1 cellular context compared by ENCODE assay signal in the genomic region with DNA sequence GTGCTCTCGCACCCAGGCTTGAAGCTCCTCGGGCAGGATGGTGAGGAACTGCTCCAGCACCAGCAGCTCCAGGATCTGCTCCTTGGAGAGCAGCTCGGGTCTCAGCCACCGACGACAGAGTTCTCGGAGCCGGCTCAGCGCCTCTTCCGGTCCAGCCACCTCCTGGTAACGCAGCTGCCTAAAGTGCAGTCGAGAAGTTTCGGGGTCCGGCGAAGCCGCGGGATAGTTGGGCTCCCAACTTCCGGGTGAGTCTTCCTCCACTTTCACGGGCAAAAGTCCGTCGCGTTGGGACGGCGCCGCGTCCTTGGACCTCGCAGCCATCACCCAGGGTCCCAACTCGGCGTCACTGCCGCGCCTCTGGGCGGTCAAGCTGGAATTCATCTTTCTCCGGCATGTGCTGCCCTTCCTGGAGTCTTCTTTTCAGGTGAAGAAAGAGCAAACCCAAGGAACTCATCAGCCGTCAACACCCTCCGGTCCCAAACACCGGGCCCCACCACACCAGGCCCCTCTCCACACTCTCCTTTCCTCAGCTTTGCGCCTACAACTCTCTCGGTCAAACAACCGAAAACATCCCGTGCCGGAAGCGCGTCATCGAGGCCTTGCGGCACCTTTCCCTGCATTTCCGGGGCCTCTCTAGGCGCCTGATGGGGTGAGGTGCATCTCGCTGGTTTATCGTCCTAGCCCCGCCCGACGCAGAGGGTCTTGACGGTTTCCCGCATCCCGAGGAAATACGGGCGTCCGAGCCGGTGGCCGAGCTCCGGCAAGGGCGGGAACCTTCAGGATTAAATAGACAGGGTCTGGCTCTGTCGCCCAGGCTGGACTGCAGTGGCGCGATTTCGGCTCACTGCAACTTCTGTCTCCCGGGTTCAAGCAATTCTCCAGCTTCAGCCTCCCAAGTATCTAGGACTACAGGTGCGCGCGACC.
TF ChIP-seq lines count a peak whose summit lies in the region.

A gene (minus strand): TSS at position 569 of the 924 bp plus-strand sequence. CDS start 188 bp downstream, at position 381.

TF ChIP-seq in K562, 482 proteins besides CTCF, POLR2A, EP300 and RAD21 (continued from another document):
- TF ChIP-seq HNRNPK (IDR thresholded peaks at IDR 0.05; ENCODE audit: low read depth, low read length, poor library complexity, severe bottlenecking) = no peak
- no peak for TF ChIP-seq RFX5 (IDR thresholded peaks at IDR 0.05; ENCODE audit: low read depth, low read length)
- no peak for TF ChIP-seq KLF13 (tag; IDR thresholded peaks at IDR 0.05; ENCODE audit: borderline replicate concordance, low read depth)
- TF ChIP-seq TBL1XR1 (IDR thresholded peaks at IDR 0.05; ENCODE audit: low read length in 2 of 2) = peak; percentile 23 to 68; a peak in 1 of 4 replicates
- no peak for TF ChIP-seq ZNF212 (CRISPR knock-in tag; IDR thresholded peaks at IDR 0.05)
- TF ChIP-seq ZNF133 (CRISPR knock-in tag; IDR thresholded peaks at IDR 0.05) = no peak
- TF ChIP-seq CBX8 (IDR thresholded peaks at IDR 0.05; ENCODE audit: borderline replicate concordance, extremely low read depth, low read depth, low read length, poor library complexity, severe bottlenecking) = no peak
- TF ChIP-seq ZBTB7A (IDR thresholded peaks at IDR 0.05; ENCODE audit: borderline replicate concordance, control insufficient read depth, low read depth, low read length) = peak; percentile 77
- no peak for TF ChIP-seq RBM14 (IDR thresholded peaks at IDR 0.05; ENCODE audit: borderline replicate concordance, insufficient read depth, low read depth, low read length)
- no peak for TF ChIP-seq MAFK (IDR thresholded peaks at IDR 0.05; ENCODE audit: low read length)
- no peak for TF ChIP-seq TSC22D4 (tag; IDR thresholded peaks at IDR 0.05)
- TF ChIP-seq SAP30 (IDR thresholded peaks at IDR 0.05; ENCODE audit: borderline replicate concordance, insufficient read depth, low read depth, low read length, poor library complexity, severe bottlenecking) = peak; percentile 89
- TF ChIP-seq, protein P1, sequence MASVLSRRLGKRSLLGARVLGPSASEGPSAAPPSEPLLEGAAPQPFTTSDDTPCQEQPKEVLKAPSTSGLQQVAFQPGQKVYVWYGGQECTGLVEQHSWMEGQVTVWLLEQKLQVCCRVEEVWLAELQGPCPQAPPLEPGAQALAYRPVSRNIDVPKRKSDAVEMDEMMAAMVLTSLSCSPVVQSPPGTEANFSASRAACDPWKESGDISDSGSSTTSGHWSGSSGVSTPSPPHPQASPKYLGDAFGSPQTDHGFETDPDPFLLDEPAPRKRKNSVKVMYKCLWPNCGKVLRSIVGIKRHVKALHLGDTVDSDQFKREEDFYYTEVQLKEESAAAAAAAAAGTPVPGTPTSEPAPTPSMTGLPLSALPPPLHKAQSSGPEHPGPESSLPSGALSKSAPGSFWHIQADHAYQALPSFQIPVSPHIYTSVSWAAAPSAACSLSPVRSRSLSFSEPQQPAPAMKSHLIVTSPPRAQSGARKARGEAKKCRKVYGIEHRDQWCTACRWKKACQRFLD (CRISPR knock-in tag; IDR thresholded peaks at IDR 0.05) = 0 out of 2 replicates have a peak, but pooled peaks have one; percentile 24
- TF ChIP-seq CEBPG (CRISPR knock-in tag; IDR thresholded peaks at IDR 0.05) = peak; percentile 50; the same call in 1 of the 2 replicates
- 0 out of 4 replicates have a peak, but pooled peaks of 1 of the 2 experiments have one; percentile 24 for TF ChIP-seq CEBPG (tag; conservative IDR thresholded peaks at IDR 0.05 in 1 of 2, IDR thresholded peaks at IDR 0.05 in 1 of 2)
- peak; percentile 96 for TF ChIP-seq C11orf30 (IDR thresholded peaks at IDR 0.05; ENCODE audit: low read depth)
- TF ChIP-seq L3MBTL2 (IDR thresholded peaks at IDR 0.05) = peak; percentile 85
- TF ChIP-seq LEF1 (IDR thresholded peaks at IDR 0.05) = 0 out of 2 replicates have a peak, but pooled peaks have one; percentile 33
- TF ChIP-seq RBM39 (optimal IDR thresholded peaks at IDR 0.05; ENCODE audit: low read depth, low read length) = no peak
- TF ChIP-seq ZNF197 (CRISPR knock-in tag; IDR thresholded peaks at IDR 0.05; ENCODE audit: low read depth) = no peak
- TF ChIP-seq, protein P2, sequence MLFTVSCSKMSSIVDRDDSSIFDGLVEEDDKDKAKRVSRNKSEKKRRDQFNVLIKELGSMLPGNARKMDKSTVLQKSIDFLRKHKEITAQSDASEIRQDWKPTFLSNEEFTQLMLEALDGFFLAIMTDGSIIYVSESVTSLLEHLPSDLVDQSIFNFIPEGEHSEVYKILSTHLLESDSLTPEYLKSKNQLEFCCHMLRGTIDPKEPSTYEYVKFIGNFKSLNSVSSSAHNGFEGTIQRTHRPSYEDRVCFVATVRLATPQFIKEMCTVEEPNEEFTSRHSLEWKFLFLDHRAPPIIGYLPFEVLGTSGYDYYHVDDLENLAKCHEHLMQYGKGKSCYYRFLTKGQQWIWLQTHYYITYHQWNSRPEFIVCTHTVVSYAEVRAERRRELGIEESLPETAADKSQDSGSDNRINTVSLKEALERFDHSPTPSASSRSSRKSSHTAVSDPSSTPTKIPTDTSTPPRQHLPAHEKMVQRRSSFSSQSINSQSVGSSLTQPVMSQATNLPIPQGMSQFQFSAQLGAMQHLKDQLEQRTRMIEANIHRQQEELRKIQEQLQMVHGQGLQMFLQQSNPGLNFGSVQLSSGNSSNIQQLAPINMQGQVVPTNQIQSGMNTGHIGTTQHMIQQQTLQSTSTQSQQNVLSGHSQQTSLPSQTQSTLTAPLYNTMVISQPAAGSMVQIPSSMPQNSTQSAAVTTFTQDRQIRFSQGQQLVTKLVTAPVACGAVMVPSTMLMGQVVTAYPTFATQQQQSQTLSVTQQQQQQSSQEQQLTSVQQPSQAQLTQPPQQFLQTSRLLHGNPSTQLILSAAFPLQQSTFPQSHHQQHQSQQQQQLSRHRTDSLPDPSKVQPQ (CRISPR knock-in tag; IDR thresholded peaks at IDR 0.05; ENCODE audit: borderline replicate concordance) = no peak
- TF ChIP-seq NCOA2 (IDR thresholded peaks at IDR 0.05; ENCODE audit: partially characterized antibody in 2 of 2) = no peak
- TF ChIP-seq TOE1 (IDR thresholded peaks at IDR 0.05; ENCODE audit: borderline replicate concordance) = peak; percentile 69; the same call in 1 of the 2 replicates
- TF ChIP-seq TOE1 (CRISPR knock-in tag; IDR thresholded peaks at IDR 0.05; ENCODE audit: borderline replicate concordance, low read depth) = no peak
- TF ChIP-seq, protein P3, sequence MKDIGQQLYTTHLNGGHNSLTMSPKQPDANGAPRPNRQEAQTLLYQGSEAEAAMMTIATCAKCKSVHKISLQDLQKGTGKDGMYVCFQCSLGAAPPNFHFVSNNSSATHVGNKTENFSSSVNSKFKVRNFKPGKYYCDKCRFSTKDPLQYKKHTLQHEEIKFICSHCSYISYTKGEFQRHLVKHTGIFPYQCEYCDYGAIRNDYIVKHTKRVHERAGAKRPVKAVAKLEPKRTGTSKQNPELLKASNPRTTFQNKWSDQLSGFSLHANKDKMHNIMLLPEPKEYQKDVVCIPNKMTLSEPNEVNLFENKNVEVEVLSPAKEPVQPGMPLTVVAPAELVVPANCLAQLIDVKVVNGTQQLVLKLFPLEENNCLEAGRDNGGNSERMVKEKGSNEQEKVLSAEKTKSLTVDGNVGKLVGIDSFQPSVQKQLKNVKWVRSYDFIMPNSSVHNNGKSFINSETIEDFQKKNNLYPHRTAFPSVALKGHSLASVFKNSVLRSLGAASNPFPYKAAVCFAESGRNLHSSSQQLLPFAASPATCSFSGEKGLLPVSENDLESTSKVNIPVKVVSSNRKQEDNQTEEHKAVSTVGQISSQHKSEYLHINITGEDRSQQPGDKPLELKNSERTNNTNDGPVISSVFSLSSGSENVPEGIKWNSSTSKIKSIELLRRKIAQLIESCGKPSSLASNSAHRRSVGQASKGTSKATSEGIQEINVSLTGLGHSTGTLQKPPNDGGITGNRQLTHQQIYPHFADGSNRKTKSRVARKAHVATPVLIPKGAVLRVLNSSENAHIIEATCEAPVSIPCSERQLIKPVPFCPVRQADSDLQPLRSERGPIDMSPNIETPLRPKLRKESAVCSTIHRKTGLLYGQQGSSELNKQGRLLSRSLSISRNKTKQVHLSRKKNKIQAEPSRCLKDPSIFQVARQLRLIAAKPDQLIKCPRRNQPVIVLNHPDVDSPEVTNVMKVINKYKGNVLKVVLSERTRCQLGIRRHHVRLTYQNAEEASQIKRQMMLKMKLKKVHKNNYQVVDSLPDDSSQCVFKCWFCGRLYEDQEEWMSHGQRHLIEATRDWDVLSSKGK (CRISPR knock-in tag; IDR thresholded peaks at IDR 0.05) = no peak
TF ChIP-seq in K562: peak in this region for 163.
